8 cellular contexts compared by ENCODE assay signal in genomic region chrX:18354369-18355329, GRCh38. TPM values are rescaled to one million over a fixed set of nuclear protein-coding genes. Genes with fewer than 3 reads are reported as not detected.
A peak's percentile ranks its signal among the peaks of the same experiment; 100 is the strongest.
DNase-seq lines count a peak whose midpoint lies in the region; ATAC-seq, FAIRE-seq and TF ChIP-seq lines count a peak whose summit lies in the region.

TSS of gene SCML2 (minus strand) at chrX:18354688. CDS start at chrX:18334071, 20,617 bp downstream.

- peak; percentile 39 for DNase-seq in ACHN
- peak; percentile 24 to 75 for DNase-seq in HAP-1 (ENCODE audit: low spot score in 2 of 2)
- DNase-seq in SK-MEL-5 (ENCODE audit: low read depth, low spot score), result peak; percentile 21
- peak; percentile 12 for DNase-seq in astrocyte (ENCODE audit: low read depth)
- peak; percentile 29 for DNase-seq in hepatic stellate cell (ENCODE audit: low spot score)
- DNase-seq in renal cortical epithelial cell (ENCODE audit: low read depth), result peak; percentile 4
- no peak for DNase-seq in kidney glomerular epithelial cell (lab: John Stamatoyannopoulos, UW)

- H4K20me1 ChIP-seq in astrocyte (ENCODE audit: insufficient read depth, low read length), result no peaks in the 10 kb centered on the region

- peak within 1 kb of the TSS; percentile 34 for H3K27ac Mint-ChIP-seq in astrocyte (ENCODE audit: unreplicated experiment)

- peak within 1 kb of the TSS; percentile 35 for H3K9ac ChIP-seq in astrocyte (ENCODE audit: low read length)

- peaks cover 17% of the 10 kb centered on the region for H3K4me1 ChIP-seq in HAP-1
- H3K4me1 ChIP-seq in astrocyte (ENCODE audit: insufficient read depth, low read length), result peaks cover 3% of the 10 kb centered on the region

- H3K4me3 ChIP-seq in HAP-1 (peak within 1 kb of the TSS; percentile 62), astrocyte (ENCODE audit: insufficient read depth, low read depth, low read length) (peak within 1 kb of the TSS; percentile 55)

- H3K9me3 Mint-ChIP-seq in astrocyte (ENCODE audit: unreplicated experiment), result no peaks in the 10 kb centered on the region

- H3K27me3 ChIP-seq in HAP-1 (ENCODE audit: low read depth) (no peaks in the 10 kb centered on the region), astrocyte (ENCODE audit: insufficient read depth, low read length) (peaks cover 15% of the 10 kb centered on the region)

- H3K9me3 ChIP-seq in HAP-1 (no peaks in the 10 kb centered on the region), astrocyte (ENCODE audit: insufficient read depth, low read depth, low read length) (no peaks in the 10 kb centered on the region)

- H3K36me3 ChIP-seq in HAP-1 (replicated peaks), result no peaks in the 10 kb centered on the region
- H3K36me3 ChIP-seq in astrocyte (ENCODE audit: insufficient read depth, low read length), result no peaks in the 10 kb centered on the region

- H3K4me3 Mint-ChIP-seq in astrocyte (ENCODE audit: unreplicated experiment), result peak within 1 kb of the TSS; percentile 84

- peak within 1 kb of the TSS; percentile 71 for H2AFZ ChIP-seq in astrocyte (ENCODE audit: low read depth, low read length)

- in situ Hi-C loops in ACHN (cut with HindIII; ENCODE audit: low pct_ligation_motif_present, low pct_unique_long_range_greater_than_20kb, low sequenced_read_pairs), result no loop called here
- in situ Hi-C loops in HAP-1 (cut with MboI; ENCODE audit: low sequenced_read_pairs), result no loop called here
- in situ Hi-C loops in SK-MEL-5 (cut with HindIII; ENCODE audit: low pct_unique_long_range_greater_than_20kb, low sequenced_read_pairs), result no loop called here

- TF ChIP-seq CTCF in astrocyte (IDR thresholded peaks at IDR 0.05; ENCODE audit: insufficient read depth, low read depth, low read length), result no peak

- H3K27ac ChIP-seq in astrocyte (ENCODE audit: low read depth, low read length), result no peak within 1 kb of the TSS

- H3K27me3 Mint-ChIP-seq in astrocyte (ENCODE audit: low read depth, unreplicated experiment), result peaks cover 26% of the 10 kb centered on the region

- H3K36me3 Mint-ChIP-seq in astrocyte (ENCODE audit: low read depth, unreplicated experiment), result no peaks in the 10 kb centered on the region

- H3K79me2 ChIP-seq in astrocyte (ENCODE audit: insufficient read depth, low read length), result no peaks in the 10 kb centered on the region

- no peak for FAIRE-seq in astrocyte (lab: Jason Lieb, UNC)

- no peak for ATAC-seq in HG03280 (IDR thresholded peaks at IDR 0.05; ENCODE audit: unreplicated experiment)

- H3K4me2 ChIP-seq in astrocyte (ENCODE audit: low read length), result peak within 1 kb of the TSS; percentile 83

- H3K4me1 Mint-ChIP-seq in astrocyte (ENCODE audit: low read depth, unreplicated experiment), result peaks cover 2% of the 10 kb centered on the region

RNA-seq across cellular contexts. Expression of gene SCML2, which starts in this region (rescaled TPM):
- total RNA-seq in SK-MEL-5 (2014; rRNA removed; shearing (Covaris generic)), result 3.4 and 5.8 TPM in 2 replicates
- polyA plus RNA-seq in SK-MEL-5 (2015; cell fraction: cytosol; rRNA removed), result 3.4 and 3.5 TPM in 2 replicates
- 11.8 and 12.7 TPM in 2 replicates for polyA plus RNA-seq in SK-MEL-5 (2015; cell fraction: nucleus; rRNA removed)
- total RNA-seq in astrocyte (0.91 and 1.2 TPM in 2 replicates), renal cortical epithelial cell (0.52 and 0.55 TPM in 2 replicates)

Comparison
In these comparisons a context has a peak if more than half of its experiments do, and no peak if none do; other contexts are left out.
1. Peak in DNase-seq in renal cortical epithelial cell; RNA of the gene not detected or under 1 TPM.